Comparison of ENCODE assay signal across 33 cellular contexts in genomic region chr7:150923191-150923590, GRCh38. TPM values are rescaled to one million over a fixed set of nuclear protein-coding genes. Genes with fewer than 3 reads are reported as not detected.
DNase-seq lines count a peak whose midpoint lies in the region; ATAC-seq and TF ChIP-seq lines count a peak whose summit lies in the region.
"Had no signal": no experiment of that assay in that cellular context is flagged by ENCODE, and none has a peak within 500 bp of the region (broad histone marks: within the 10 kb centered on the region; RNA-seq: fewer than 3 reads in every experiment).

No MANE protein-coding gene starts in this region.

- H3K9me3 Mint-ChIP-seq in CD14-positive monocyte = peaks cover 0 to 2% (median 0%) of the 10 kb centered on the region in 7 donors
- H3K9me3 Mint-ChIP-seq: activated CD4-positive, alpha-beta T cell treated with anti-CD3 and anti-CD28 coated beads, Interleukin-2, amount 10 ng/mL, durations not matched to agents 24 days and 14 days; activated naive CD4-positive, alpha-beta T cell treated with anti-CD3 and anti-CD28 coated beads, Interleukin-2, amount 10 ng/mL, durations not matched to agents 7 days and 5 days; CD4-positive, alpha-beta memory T cell; effector memory CD8-positive, alpha-beta T cell; GM23338; HFFc6; natural killer cell had no signal

- TF ChIP-seq CTCF in smooth muscle cell (IDR thresholded peaks at IDR 0.05; ENCODE audit: borderline replicate concordance, insufficient read depth, poor library complexity, severe bottlenecking) (no peak), CD14-positive monocyte (IDR thresholded peaks at IDR 0.05) (no peak)

- DNase-seq in DMS153 treated with DMSO at 0.1 percent for 48 hours (lab: John Stamatoyannopoulos, UW; ENCODE audit: unreplicated experiment) (peak; percentile 34), NCI-H1417 (lab: John Stamatoyannopoulos, UW) (peak in 2 of 3 experiments; percentile 37 to 78), RKO (ENCODE audit: low spot score) (peak; percentile 27), left colon (no peak), smooth muscle cell (lab: John Stamatoyannopoulos, UW; ENCODE audit: unreplicated experiment) (no peak), CD14-positive monocyte (ENCODE audit: low spot score) (no peak), NOMO-1 treated with DMSO at 0.1 percent for 48 hours (lab: John Stamatoyannopoulos, UW; ENCODE audit: unreplicated experiment) (no peak)
- DNase-seq: activated CD4-positive, alpha-beta T cell treated with anti-CD3 and anti-CD28 coated beads, Interleukin-2, amount 10 ng/mL, durations not matched to agents 24 days and 14 days; activated naive CD4-positive, alpha-beta T cell treated with anti-CD3 and anti-CD28 coated beads, Interleukin-2, amount 10 ng/mL, durations not matched to agents 7 days and 5 days; activated T-cell treated with anti-CD3 and anti-CD28 coated beads, Interleukin-2, amount 50 U/mL, for 48 hours; amniotic stem cell; CD4-positive, alpha-beta memory T cell; colonic mucosa; DMS53; effector memory CD8-positive, alpha-beta T cell; esophagus squamous epithelium; gastrocnemius medialis; GF-D8; HFFc6; hippocampal formation; KBM-7; midbrain; natural killer cell; NCI-H1930; NK-92 treated with Interleukin-12 subunit alpha and Interleukin-12 subunit beta, amount 100 ng/mL, for 24 hours; Peyer's patch; retina; stimulated activated CD4-positive, alpha-beta T cell treated with anti-CD3 and anti-CD28 coated beads, Interleukin-4, amount 100 ng/mL, for 4 hours; stimulated activated naive CD4-positive, alpha-beta T cell treated with Interleukin-2 at 50 U/mL for 16 hours; tibial artery had no signal

- H3K4me1 Mint-ChIP-seq in CD14-positive monocyte = peaks cover 2% of the 10 kb centered on the region
- H3K4me1 Mint-ChIP-seq: GM23338 had no signal

- no peaks in the 10 kb centered on the region for H4K20me1 ChIP-seq in smooth muscle cell (ENCODE audit: low read depth)

- H3F3A ChIP-seq in smooth muscle cell (ENCODE audit: low read depth) = no peaks in the 10 kb centered on the region

- peaks cover 10 to 20% (median 16%) of the 10 kb centered on the region in 3 donors for H3K27me3 Mint-ChIP-seq in CD14-positive monocyte (ENCODE audit: low read depth in 3 of 3)

- H3K9ac ChIP-seq in smooth muscle cell (ENCODE audit: low read depth) = no peak overlapping the region

- H3K36me3 ChIP-seq in smooth muscle cell (ENCODE audit: low read depth) = no peaks in the 10 kb centered on the region
- H3K36me3 ChIP-seq: colonic mucosa, esophagus squamous epithelium, gastrocnemius medialis, Peyer's patch, tibial artery had no signal

- no peaks in the 10 kb centered on the region for H3K79me2 ChIP-seq in smooth muscle cell (ENCODE audit: low read depth)

- H3K4me3 ChIP-seq in smooth muscle cell = no peak overlapping the region
- H3K4me3 ChIP-seq: colonic mucosa, esophagus squamous epithelium, gastrocnemius medialis, GM23338, Peyer's patch, SK-N-MC, tibial artery had no signal

- no peak overlapping the region for H3K4me3 Mint-ChIP-seq in CD14-positive monocyte
- H3K4me3 Mint-ChIP-seq: activated CD4-positive, alpha-beta T cell treated with anti-CD3 and anti-CD28 coated beads, Interleukin-2, amount 10 ng/mL, durations not matched to agents 24 days and 14 days; activated naive CD4-positive, alpha-beta T cell treated with anti-CD3 and anti-CD28 coated beads, Interleukin-2, amount 10 ng/mL, durations not matched to agents 7 days and 5 days; CD4-positive, alpha-beta memory T cell; effector memory CD8-positive, alpha-beta T cell; GM23338; HFFc6; natural killer cell had no signal

- no peak overlapping the region for H2AFZ ChIP-seq in smooth muscle cell (ENCODE audit: low read depth)
- H2AFZ ChIP-seq: GM23338 had no signal

- H3K27ac Mint-ChIP-seq in CD14-positive monocyte = no peak overlapping the region
- H3K27ac Mint-ChIP-seq: activated CD4-positive, alpha-beta T cell treated with anti-CD3 and anti-CD28 coated beads, Interleukin-2, amount 10 ng/mL, durations not matched to agents 24 days and 14 days; activated naive CD4-positive, alpha-beta T cell treated with anti-CD3 and anti-CD28 coated beads, Interleukin-2, amount 10 ng/mL, durations not matched to agents 7 days and 5 days; CD4-positive, alpha-beta memory T cell; effector memory CD8-positive, alpha-beta T cell; GM23338; HFFc6; natural killer cell had no signal

- no peak overlapping the region for H3K4me2 ChIP-seq in smooth muscle cell
- H3K4me2 ChIP-seq: GM23338 had no signal

- no peaks in the 10 kb centered on the region for H3K9me3 ChIP-seq in smooth muscle cell (replicated peaks; ENCODE audit: low read depth)
- H3K9me3 ChIP-seq: colonic mucosa, esophagus squamous epithelium, gastrocnemius medialis, Peyer's patch, tibial artery had no signal

- no peak overlapping the region for H3K27ac ChIP-seq in smooth muscle cell (ENCODE audit: low read depth)
- H3K27ac ChIP-seq: colonic mucosa, esophagus squamous epithelium, gastrocnemius medialis, Peyer's patch, SK-N-MC, tibial artery, VCaP had no signal

- intact Hi-C loops in left colon (cut with DNase I, micrococcal nuclease) = no loop called here
- intact Hi-C loops in CD14-positive monocyte (cut with micrococcal nuclease) = no loop called here

- H3K27me3 ChIP-seq in smooth muscle cell (ENCODE audit: low read depth) = peaks cover 7% of the 10 kb centered on the region
- H3K27me3 ChIP-seq: colonic mucosa, gastrocnemius medialis, Peyer's patch had no signal

- ATAC-seq in left colon = peak; percentile 58
- ATAC-seq: effector memory CD8-positive, alpha-beta T cell; gastrocnemius medialis; GM23338; natural killer cell had no signal

- H3K36me3 Mint-ChIP-seq in CD14-positive monocyte = no peaks in the 10 kb centered on the region
- H3K36me3 Mint-ChIP-seq: activated naive CD4-positive, alpha-beta T cell treated with anti-CD3 and anti-CD28 coated beads, Interleukin-2, amount 10 ng/mL, durations not matched to agents 7 days and 5 days; CD4-positive, alpha-beta memory T cell; natural killer cell had no signal

- no peaks in the 10 kb centered on the region for H3K4me1 ChIP-seq in smooth muscle cell (ENCODE audit: low read depth)
- H3K4me1 ChIP-seq: colonic mucosa, esophagus squamous epithelium, gastrocnemius medialis, tibial artery had no signal

RNA-seq across cellular contexts. Expression of gene KCNH2, which starts 54.9 kb away (rescaled TPM):
- total RNA-seq in left colon (10 to 100 TPM in 1 of 2 donors, under 1 TPM in 1; 0.92 to 10.4 TPM), smooth muscle cell (12.9 and 13.3 TPM in 2 replicates)
- polyA plus RNA-seq in smooth muscle cell (32.1 and 37.7 TPM in 2 replicates), CD14-positive monocyte (not detected)
- total RNA-seq: HFFc6 had no signal

Comparison
In these comparisons a context has a peak if more than half of its experiments do, and no peak if none do; other contexts are left out.
1. DNase-seq: peak in DMS153 treated with DMSO at 0.1 percent for 48 hours (single experiment), NCI-H1417 (2 of 3) and RKO (single experiment); none in left colon (0 of 2), smooth muscle cell (single experiment), CD14-positive monocyte (single experiment) and NOMO-1 treated with DMSO at 0.1 percent for 48 hours (single experiment).